ENCODE assay signal across 8 cellular contexts in the genomic region with DNA sequence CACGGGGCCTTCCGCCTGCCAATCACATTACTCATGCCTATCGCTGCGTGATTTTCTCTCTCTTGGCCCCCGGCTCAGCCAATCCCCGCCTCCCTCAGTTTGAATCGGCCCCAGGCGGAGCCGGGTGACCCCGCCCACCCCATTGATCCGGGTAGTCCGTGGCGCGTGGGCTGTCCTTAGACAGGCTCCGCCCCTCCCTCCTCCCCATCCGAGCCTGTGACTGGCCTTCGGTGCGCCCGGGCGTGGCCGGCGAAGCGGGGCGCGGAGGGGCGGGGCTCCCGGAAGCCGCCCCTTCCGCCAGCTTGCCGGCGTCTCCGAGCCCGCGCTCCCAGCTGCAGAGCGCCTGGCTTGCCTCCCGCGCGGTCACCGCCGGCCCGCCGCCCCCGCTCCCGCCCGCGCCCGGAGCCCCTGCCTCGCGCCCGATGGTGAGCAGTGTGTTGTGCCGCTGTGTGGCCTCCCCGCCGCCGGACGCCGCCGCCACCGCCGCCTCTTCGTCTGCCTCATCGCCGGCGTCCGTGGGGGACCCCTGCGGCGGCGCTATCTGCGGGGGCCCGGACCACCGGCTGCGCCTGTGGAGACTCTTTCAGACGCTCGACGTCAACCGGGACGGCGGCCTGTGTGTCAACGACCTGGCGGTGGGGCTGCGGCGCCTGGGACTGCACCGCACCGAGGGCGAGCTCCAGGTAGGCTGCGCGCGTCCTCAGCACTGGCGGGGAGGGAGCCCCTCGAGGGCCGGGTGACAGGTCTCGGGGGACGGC. TPM values are rescaled to one million over a fixed set of nuclear protein-coding genes. Genes with fewer than 3 reads are reported as not detected.
DNase-seq lines count a peak whose midpoint lies in the region; ATAC-seq and TF ChIP-seq lines count a peak whose summit lies in the region.

A gene (plus strand): TSS at position 335 of the 758 bp plus-strand sequence. CDS start 88 bp downstream, at position 423.

- H3K4me1 Mint-ChIP-seq in endothelial cell (ENCODE audit: unreplicated experiment) = peaks cover 34% of the 10 kb centered on the region

- H3K9me2 ChIP-seq in OCI-LY1 (ENCODE audit: low read depth, low read length) = no peaks in the 10 kb centered on the region

- peak; percentile 99 for DNase-seq in Caki2 (ENCODE audit: low read depth)
- DNase-seq in activated CD8-positive, alpha-beta memory T cell treated with anti-CD3 and anti-CD28 coated beads, Interleukin-2, amount 50 U/mL, for 4 hours = peak; percentile 100
- peak; percentile 100 for DNase-seq in endothelial cell (ENCODE audit: low spot score)
- DNase-seq in midbrain (lab: John Stamatoyannopoulos, UW) = peak; percentile 99
- peak; percentile 100 for DNase-seq in stimulated activated CD8-positive, alpha-beta memory T cell treated with anti-CD3 and anti-CD28 coated beads, Interleukin-2, amount 100 ng/mL, for 1 hour (ENCODE audit: low read depth in 2 of 2)

- no peaks in the 10 kb centered on the region for H3K9me3 Mint-ChIP-seq in endothelial cell (ENCODE audit: unreplicated experiment)

- H4K20me1 ChIP-seq in OCI-LY1 (ENCODE audit: insufficient read depth, low read length) = no peaks in the 10 kb centered on the region

- peak within 1 kb of the TSS; percentile 97 for H3K4me2 ChIP-seq in OCI-LY1 (ENCODE audit: low read length)

- H3K4me1 ChIP-seq in HUES64 (ENCODE audit: insufficient read depth, low read length) (peaks cover 27% of the 10 kb centered on the region), OCI-LY1 (ENCODE audit: insufficient read depth, low read length, severe bottlenecking) (peaks cover 61% of the 10 kb centered on the region)

- WGBS in HUES64 = under 1% methylated on average over 92 of the region's 92 CpGs

- peak within 1 kb of the TSS; percentile 75 for H3K4me3 ChIP-seq in HUES64 (ENCODE audit: low read length)
- H3K4me3 ChIP-seq in OCI-LY1 (ENCODE audit: low read depth, low read length, poor library complexity, severe bottlenecking) = peak within 1 kb of the TSS; percentile 95

- H3K36me3 Mint-ChIP-seq in endothelial cell (ENCODE audit: low read depth, unreplicated experiment) = peaks cover 4% of the 10 kb centered on the region

- TF ChIP-seq CTCF in OCI-LY1 (IDR thresholded peaks at IDR 0.05; ENCODE audit: low read length) (no peak), endothelial cell (IDR thresholded peaks at IDR 0.05; ENCODE audit: unreplicated experiment) (no peak)

- H3K9ac ChIP-seq in HUES64 (ENCODE audit: low read depth, low read length) (peak within 1 kb of the TSS; percentile 89), OCI-LY1 (ENCODE audit: low read length) (peak within 1 kb of the TSS; percentile 91)

- peak within 1 kb of the TSS; percentile 79 for H3K27ac Mint-ChIP-seq in endothelial cell (ENCODE audit: unreplicated experiment)

- no peak within 1 kb of the TSS for H2AFZ ChIP-seq in OCI-LY1 (ENCODE audit: low read length)

- H3K4me3 Mint-ChIP-seq in endothelial cell (ENCODE audit: unreplicated experiment) = peak within 1 kb of the TSS; percentile 93

- peak; percentile 68 for ATAC-seq in GM21447 (IDR thresholded peaks at IDR 0.05; ENCODE audit: unreplicated experiment)

- in situ Hi-C loops in Caki2 (cut with HindIII; ENCODE audit: low pct_unique_long_range_greater_than_20kb, low sequenced_read_pairs) = no loop called here

- H3K79me2 ChIP-seq in OCI-LY1 (ENCODE audit: insufficient read depth, low read length) = peaks cover 30% of the 10 kb centered on the region

- peaks cover 18% of the 10 kb centered on the region for H3F3A ChIP-seq in OCI-LY1 (ENCODE audit: insufficient read depth, low read length)

- H3K9me3 ChIP-seq in HUES64 (ENCODE audit: insufficient read depth, low read depth, low read length) (no peaks in the 10 kb centered on the region), OCI-LY1 (ENCODE audit: low read length) (no peaks in the 10 kb centered on the region)

- H3K36me3 ChIP-seq in HUES64 (ENCODE audit: insufficient read depth, low read length) (no peaks in the 10 kb centered on the region; the same call in 1 of the 2 replicates), OCI-LY1 (ENCODE audit: insufficient read depth, low read length) (peaks cover 5% of the 10 kb centered on the region; the same call in 1 of the 2 replicates)

- H3K27ac ChIP-seq in HUES64 (ENCODE audit: low read depth, low read length) (peak within 1 kb of the TSS; percentile 95), OCI-LY1 (ENCODE audit: low read depth, low read length, poor library complexity, severe bottlenecking) (peak within 1 kb of the TSS; percentile 94)

- H3K27me3 ChIP-seq in HUES64 (ENCODE audit: insufficient read depth, low read length) (no peaks in the 10 kb centered on the region), OCI-LY1 (ENCODE audit: insufficient read depth, low read length) (no peaks in the 10 kb centered on the region)

- peaks cover 9% of the 10 kb centered on the region for H3K27me3 Mint-ChIP-seq in endothelial cell (ENCODE audit: unreplicated experiment)

RNA-seq across cellular contexts. Expression of the gene that starts here (rescaled TPM):
- 5.0 and 14.5 TPM in 2 replicates for total RNA-seq in Caki2 (2014; rRNA removed; shearing (Covaris generic); ENCODE audit: low replicate concordance)
- polyA plus RNA-seq in HUES64 (2013, experiment 1 of 2) = 9.7 TPM
- polyA plus RNA-seq in HUES64 (2013, experiment 2 of 2) = 10.2 TPM
- 8.5 TPM for total RNA-seq in endothelial cell (ENCODE audit: unreplicated experiment)

Comparison
In these comparisons a context has a peak if more than half of its experiments do, and no peak if none do; other contexts are left out.
1. Peak in every context shown above with its lines: DNase-seq, ATAC-seq, H3K4me3 ChIP-seq and H3K27ac ChIP-seq.